7 cellular contexts compared by ENCODE assay signal in the genomic region with DNA sequence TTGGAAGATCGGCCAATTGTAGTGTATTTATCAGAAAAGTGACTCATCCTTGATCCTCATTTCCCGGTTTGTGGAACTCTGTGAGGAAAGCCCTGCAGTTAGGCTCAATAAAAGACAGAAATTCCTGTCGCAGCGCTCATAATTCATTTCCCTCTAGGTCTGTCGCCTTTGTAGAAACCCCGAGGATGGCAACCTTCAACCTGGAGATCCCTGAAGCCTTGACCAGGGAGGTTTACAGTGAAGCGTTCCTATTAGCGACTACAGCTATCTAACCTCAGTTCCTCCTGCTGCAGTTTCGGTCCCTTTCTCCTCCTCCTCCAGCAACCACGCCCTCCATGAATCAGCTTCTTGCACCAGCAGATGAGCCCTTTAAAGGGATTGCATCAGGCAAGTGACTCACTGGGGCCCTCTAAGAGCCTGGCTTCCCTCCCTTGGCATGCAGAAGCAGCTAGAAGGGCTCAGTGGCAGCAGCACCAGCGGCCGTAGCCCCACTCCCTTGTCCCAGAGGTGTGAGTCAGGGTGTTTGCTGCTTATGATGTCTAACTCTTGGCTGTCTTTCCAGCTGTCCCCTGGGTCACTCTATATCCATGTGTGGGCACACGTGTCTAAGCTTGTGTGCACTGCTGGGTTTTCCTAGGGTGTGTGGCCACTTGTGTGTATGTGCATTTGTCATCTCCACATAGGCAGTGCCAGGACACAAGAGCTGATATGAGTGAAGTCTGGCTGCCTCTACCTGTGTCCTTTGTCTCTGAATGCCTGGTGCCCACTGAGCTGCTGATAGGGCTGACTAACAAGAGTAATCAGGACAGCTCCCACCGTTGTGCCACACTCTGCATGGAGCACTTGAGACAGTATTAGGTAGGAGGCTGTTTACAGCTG. TPM values are rescaled to one million over a fixed set of nuclear protein-coding genes. Genes with fewer than 3 reads are reported as not detected.
DNase-seq lines count a peak whose midpoint lies in the region; ATAC-seq, FAIRE-seq and TF ChIP-seq lines count a peak whose summit lies in the region.

No MANE protein-coding gene starts in this region.

- FAIRE-seq in bronchial epithelial cell (lab: Jason Lieb, UNC), result peak; percentile 99

- no peaks in the 10 kb centered on the region for H3K27me3 ChIP-seq in bronchial epithelial cell (ENCODE audit: control insufficient read depth, insufficient read depth, low read length)

- no peak for TF ChIP-seq CTCF in WI38 (IDR thresholded peaks at IDR 0.05; ENCODE audit: low read depth, low read length)
- no peak for TF ChIP-seq CTCF in bronchial epithelial cell (IDR thresholded peaks at IDR 0.05; ENCODE audit: insufficient read depth, low read length, severe bottlenecking)

- DNase-seq in NCI-H2171 (lab: John Stamatoyannopoulos, UW) (peak; percentile 85), bronchial epithelial cell (ENCODE audit: low read depth) (peak; percentile 100), iris pigment epithelial cell (ENCODE audit: low read depth) (peak; percentile 100)
- DNase-seq in stimulated activated CD4-positive, alpha-beta T cell treated with anti-CD3 and anti-CD28 coated beads, Interleukin-12 subunit alpha, Interleukin-12 subunit beta, amount 100 ng/mL, for 24 hours (ENCODE audit: low read depth in 2 of 2), result peak; percentile 77 to 89

- H3K36me3 ChIP-seq in bronchial epithelial cell (ENCODE audit: control insufficient read depth, insufficient read depth, low read length), result peaks cover 5% of the 10 kb centered on the region

- ATAC-seq in GM18511 (IDR thresholded peaks at IDR 0.05; ENCODE audit: unreplicated experiment) (peak; percentile 57), HG03064 (IDR thresholded peaks at IDR 0.05; ENCODE audit: low read depth, unreplicated experiment) (peak; percentile 43)

- H3K4me3 ChIP-seq in WI38 (ENCODE audit: low read depth, low read length), result peak overlapping the region; percentile 65
- H3K4me3 ChIP-seq in bronchial epithelial cell (ENCODE audit: low read depth, low read length), result peak overlapping the region; percentile 45

RNA-seq across cellular contexts. Expression of gene STK40, which starts 0.8 kb away (rescaled TPM):
- 9.0 and 12.3 TPM in 2 replicates for total RNA-seq in bronchial epithelial cell

RNA-seq across cellular contexts. Expression of gene LSM10, which starts 11.2 kb away (rescaled TPM):
- total RNA-seq in bronchial epithelial cell, result 7.6 and 11.5 TPM in 2 replicates

Comparison
In these comparisons a context has a peak if more than half of its experiments do, and no peak if none do; other contexts are left out.
1. Peak in every context shown above with its lines: DNase-seq, ATAC-seq and H3K4me3 ChIP-seq.